1 cellular context compared by ENCODE assay signal in the genomic region with DNA sequence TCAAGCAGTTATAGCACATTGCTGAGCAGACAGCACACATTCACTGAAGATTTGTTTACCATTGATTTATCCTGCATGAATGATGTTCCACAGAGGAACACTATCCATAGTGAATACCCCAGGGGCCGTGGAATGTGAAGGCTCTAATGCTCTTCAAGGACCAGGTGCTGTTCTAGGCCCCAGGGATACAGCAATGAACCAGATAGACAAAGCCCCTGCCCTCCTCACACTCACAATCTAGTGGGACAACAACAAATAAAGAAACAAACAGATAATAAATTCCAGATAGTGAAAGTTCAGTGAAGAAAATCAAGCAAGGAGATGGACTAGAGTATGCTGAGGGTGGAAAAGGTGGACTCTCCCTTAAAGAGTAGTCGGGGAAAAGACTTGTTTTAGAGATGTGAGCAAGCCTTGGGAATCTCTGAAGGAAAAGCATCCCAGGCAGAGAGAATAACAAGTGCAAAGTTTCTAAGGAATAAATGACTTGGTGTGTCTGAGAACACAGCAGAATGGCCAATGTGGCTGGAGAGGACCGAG.
TF ChIP-seq lines count a peak whose summit lies in the region.

No MANE protein-coding gene starts in this region.

TF ChIP-seq in K562, 482 proteins besides CTCF, POLR2A, EP300 and RAD21 (continued from another document and continues in another):
- TF ChIP-seq RBM39 (optimal IDR thresholded peaks at IDR 0.05; ENCODE audit: low read depth, low read length), result no peak
- no peak for TF ChIP-seq ZNF124 (CRISPR knock-in tag; IDR thresholded peaks at IDR 0.05)
- TF ChIP-seq NFATC3 (IDR thresholded peaks at IDR 0.05), result 0 out of 2 replicates have a peak, but pooled peaks have one; percentile 20
- TF ChIP-seq ZNF41 (CRISPR knock-in tag; conservative IDR thresholded peaks at IDR 0.05), result peak; percentile 33; the same call in 1 of the 2 replicates
- no peak for TF ChIP-seq MEF2D (tag; conservative IDR thresholded peaks at IDR 0.05; ENCODE audit: low read depth)
- TF ChIP-seq, protein P1, sequence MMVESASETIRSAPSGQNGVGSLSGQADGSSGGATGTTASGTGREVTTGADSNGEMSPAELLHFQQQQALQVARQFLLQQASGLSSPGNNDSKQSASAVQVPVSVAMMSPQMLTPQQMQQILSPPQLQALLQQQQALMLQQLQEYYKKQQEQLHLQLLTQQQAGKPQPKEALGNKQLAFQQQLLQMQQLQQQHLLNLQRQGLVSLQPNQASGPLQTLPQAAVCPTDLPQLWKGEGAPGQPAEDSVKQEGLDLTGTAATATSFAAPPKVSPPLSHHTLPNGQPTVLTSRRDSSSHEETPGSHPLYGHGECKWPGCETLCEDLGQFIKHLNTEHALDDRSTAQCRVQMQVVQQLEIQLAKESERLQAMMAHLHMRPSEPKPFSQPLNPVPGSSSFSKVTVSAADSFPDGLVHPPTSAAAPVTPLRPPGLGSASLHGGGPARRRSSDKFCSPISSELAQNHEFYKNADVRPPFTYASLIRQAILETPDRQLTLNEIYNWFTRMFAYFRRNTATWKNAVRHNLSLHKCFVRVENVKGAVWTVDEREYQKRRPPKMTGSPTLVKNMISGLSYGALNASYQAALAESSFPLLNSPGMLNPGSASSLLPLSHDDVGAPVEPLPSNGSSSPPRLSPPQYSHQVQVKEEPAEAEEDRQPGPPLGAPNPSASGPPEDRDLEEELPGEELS (CRISPR knock-in tag; IDR thresholded peaks at IDR 0.05; ENCODE audit: borderline replicate concordance), result no peak
- TF ChIP-seq KLF1 (tag; IDR thresholded peaks at IDR 0.05), result no peak
- TF ChIP-seq ELF2 (CRISPR knock-in tag; IDR thresholded peaks at IDR 0.05), result 0 out of 2 replicates have a peak, but pooled peaks have one; percentile 17
- no peak for TF ChIP-seq DNMT1 (IDR thresholded peaks at IDR 0.05)
- TF ChIP-seq NCOA2 (IDR thresholded peaks at IDR 0.05; ENCODE audit: partially characterized antibody in 2 of 2), result peak in 1 of 2 experiments; percentile 66
- TF ChIP-seq, protein P2, sequence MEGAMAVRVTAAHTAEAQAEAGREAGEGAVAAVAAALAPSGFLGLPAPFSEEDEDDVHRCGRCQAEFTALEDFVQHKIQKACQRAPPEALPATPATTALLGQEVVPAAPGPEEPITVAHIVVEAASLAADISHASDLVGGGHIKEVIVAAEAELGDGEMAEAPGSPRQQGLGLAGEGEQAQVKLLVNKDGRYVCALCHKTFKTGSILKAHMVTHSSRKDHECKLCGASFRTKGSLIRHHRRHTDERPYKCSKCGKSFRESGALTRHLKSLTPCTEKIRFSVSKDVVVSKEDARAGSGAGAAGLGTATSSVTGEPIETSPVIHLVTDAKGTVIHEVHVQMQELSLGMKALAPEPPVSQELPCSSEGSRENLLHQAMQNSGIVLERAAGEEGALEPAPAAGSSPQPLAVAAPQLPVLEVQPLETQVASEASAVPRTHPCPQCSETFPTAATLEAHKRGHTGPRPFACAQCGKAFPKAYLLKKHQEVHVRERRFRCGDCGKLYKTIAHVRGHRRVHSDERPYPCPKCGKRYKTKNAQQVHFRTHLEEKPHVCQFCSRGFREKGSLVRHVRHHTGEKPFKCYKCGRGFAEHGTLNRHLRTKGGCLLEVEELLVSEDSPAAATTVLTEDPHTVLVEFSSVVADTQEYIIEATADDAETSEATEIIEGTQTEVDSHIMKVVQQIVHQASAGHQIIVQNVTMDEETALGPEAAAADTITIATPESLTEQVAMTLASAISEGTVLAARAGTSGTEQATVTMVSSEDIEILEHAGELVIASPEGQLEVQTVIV (CRISPR knock-in tag; IDR thresholded peaks at IDR 0.05; ENCODE audit: borderline replicate concordance), result peak; percentile 24; the same call in 1 of the 2 replicates
- no peak for TF ChIP-seq SIRT6 (IDR thresholded peaks at IDR 0.05; ENCODE audit: low read depth, low read length)
- TF ChIP-seq ZNF408 (CRISPR knock-in tag; IDR thresholded peaks at IDR 0.05; ENCODE audit: low read depth), result 0 out of 2 replicates have a peak, but pooled peaks have one; percentile 11
- TF ChIP-seq PHTF2 (CRISPR knock-in tag; IDR thresholded peaks at IDR 0.05), result no peak
- TF ChIP-seq ZNF668 (CRISPR knock-in tag; IDR thresholded peaks at IDR 0.05), result peak; percentile 63; the same call in 1 of the 2 replicates
- no peak for TF ChIP-seq SRSF1 (IDR thresholded peaks at IDR 0.05; ENCODE audit: low read depth, low read length)
- TF ChIP-seq, protein P3, sequence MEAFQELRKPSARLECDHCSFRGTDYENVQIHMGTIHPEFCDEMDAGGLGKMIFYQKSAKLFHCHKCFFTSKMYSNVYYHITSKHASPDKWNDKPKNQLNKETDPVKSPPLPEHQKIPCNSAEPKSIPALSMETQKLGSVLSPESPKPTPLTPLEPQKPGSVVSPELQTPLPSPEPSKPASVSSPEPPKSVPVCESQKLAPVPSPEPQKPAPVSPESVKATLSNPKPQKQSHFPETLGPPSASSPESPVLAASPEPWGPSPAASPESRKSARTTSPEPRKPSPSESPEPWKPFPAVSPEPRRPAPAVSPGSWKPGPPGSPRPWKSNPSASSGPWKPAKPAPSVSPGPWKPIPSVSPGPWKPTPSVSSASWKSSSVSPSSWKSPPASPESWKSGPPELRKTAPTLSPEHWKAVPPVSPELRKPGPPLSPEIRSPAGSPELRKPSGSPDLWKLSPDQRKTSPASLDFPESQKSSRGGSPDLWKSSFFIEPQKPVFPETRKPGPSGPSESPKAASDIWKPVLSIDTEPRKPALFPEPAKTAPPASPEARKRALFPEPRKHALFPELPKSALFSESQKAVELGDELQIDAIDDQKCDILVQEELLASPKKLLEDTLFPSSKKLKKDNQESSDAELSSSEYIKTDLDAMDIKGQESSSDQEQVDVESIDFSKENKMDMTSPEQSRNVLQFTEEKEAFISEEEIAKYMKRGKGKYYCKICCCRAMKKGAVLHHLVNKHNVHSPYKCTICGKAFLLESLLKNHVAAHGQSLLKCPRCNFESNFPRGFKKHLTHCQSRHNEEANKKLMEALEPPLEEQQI (IDR thresholded peaks at IDR 0.05), result no peak
- TF ChIP-seq, protein P4, sequence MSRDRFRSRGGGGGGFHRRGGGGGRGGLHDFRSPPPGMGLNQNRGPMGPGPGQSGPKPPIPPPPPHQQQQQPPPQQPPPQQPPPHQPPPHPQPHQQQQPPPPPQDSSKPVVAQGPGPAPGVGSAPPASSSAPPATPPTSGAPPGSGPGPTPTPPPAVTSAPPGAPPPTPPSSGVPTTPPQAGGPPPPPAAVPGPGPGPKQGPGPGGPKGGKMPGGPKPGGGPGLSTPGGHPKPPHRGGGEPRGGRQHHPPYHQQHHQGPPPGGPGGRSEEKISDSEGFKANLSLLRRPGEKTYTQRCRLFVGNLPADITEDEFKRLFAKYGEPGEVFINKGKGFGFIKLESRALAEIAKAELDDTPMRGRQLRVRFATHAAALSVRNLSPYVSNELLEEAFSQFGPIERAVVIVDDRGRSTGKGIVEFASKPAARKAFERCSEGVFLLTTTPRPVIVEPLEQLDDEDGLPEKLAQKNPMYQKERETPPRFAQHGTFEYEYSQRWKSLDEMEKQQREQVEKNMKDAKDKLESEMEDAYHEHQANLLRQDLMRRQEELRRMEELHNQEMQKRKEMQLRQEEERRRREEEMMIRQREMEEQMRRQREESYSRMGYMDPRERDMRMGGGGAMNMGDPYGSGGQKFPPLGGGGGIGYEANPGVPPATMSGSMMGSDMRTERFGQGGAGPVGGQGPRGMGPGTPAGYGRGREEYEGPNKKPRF (IDR thresholded peaks at IDR 0.05; ENCODE audit: low read depth, low read length), result no peak
- TF ChIP-seq PTBP1 (IDR thresholded peaks at IDR 0.05; ENCODE audit: low read depth, low read length), result no peak
- TF ChIP-seq ZNF175 (CRISPR knock-in tag; IDR thresholded peaks at IDR 0.05; ENCODE audit: low read depth), result 0 out of 2 replicates have a peak, but pooled peaks have one; percentile 24
- TF ChIP-seq, protein P5, sequence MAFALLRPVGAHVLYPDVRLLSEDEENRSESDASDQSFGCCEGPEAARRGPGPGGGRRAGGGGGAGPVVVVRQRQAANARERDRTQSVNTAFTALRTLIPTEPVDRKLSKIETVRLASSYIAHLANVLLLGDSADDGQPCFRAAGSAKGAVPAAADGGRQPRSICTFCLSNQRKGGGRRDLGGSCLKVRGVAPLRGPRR (CRISPR knock-in tag; IDR thresholded peaks at IDR 0.05), result 0 out of 2 replicates have a peak, but pooled peaks have one; percentile 40
- TF ChIP-seq SMAD4 (CRISPR knock-in tag; conservative IDR thresholded peaks at IDR 0.05), result peak; percentile 30; the same call in 1 of the 2 replicates
- no peak for TF ChIP-seq SNIP1 (IDR thresholded peaks at IDR 0.05; ENCODE audit: low read depth)
- TF ChIP-seq, protein P6, sequence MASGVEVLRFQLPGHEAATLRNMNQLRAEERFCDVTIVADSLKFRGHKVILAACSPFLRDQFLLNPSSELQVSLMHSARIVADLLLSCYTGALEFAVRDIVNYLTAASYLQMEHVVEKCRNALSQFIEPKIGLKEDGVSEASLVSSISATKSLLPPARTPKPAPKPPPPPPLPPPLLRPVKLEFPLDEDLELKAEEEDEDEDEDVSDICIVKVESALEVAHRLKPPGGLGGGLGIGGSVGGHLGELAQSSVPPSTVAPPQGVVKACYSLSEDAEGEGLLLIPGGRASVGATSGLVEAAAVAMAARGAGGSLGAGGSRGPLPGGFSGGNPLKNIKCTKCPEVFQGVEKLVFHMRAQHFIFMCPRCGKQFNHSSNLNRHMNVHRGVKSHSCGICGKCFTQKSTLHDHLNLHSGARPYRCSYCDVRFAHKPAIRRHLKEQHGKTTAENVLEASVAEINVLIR (CRISPR knock-in tag; IDR thresholded peaks at IDR 0.05), result 0 out of 2 replicates have a peak, but pooled peaks have one; percentile 33
- no peak for TF ChIP-seq MYC (IDR thresholded peaks at IDR 0.05; ENCODE audit: low read depth, low read length)
- 0 out of 2 replicates have a peak, but pooled peaks have one; percentile 16 for TF ChIP-seq MYC (CRISPR knock-in tag; IDR thresholded peaks at IDR 0.05; ENCODE audit: borderline replicate concordance, low read depth)
- 0 out of 2 replicates have a peak, but pooled peaks have one; percentile 4 for TF ChIP-seq ZNF165 (CRISPR knock-in tag; IDR thresholded peaks at IDR 0.05; ENCODE audit: borderline replicate concordance)
- no peak for TF ChIP-seq KLF16 (IDR thresholded peaks at IDR 0.05)
- TF ChIP-seq, protein P7, sequence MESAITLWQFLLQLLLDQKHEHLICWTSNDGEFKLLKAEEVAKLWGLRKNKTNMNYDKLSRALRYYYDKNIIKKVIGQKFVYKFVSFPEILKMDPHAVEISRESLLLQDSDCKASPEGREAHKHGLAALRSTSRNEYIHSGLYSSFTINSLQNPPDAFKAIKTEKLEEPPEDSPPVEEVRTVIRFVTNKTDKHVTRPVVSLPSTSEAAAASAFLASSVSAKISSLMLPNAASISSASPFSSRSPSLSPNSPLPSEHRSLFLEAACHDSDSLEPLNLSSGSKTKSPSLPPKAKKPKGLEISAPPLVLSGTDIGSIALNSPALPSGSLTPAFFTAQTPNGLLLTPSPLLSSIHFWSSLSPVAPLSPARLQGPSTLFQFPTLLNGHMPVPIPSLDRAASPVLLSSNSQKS (CRISPR knock-in tag; IDR thresholded peaks at IDR 0.05), result peak; percentile 69; the same call in 1 of the 2 replicates
- 0 out of 2 replicates have a peak, but pooled peaks have one; percentile 65 for TF ChIP-seq ZNF133 (CRISPR knock-in tag; IDR thresholded peaks at IDR 0.05)
- 0 out of 4 replicates have a peak, but pooled peaks of 1 of the 2 experiments have one; percentile 28 for TF ChIP-seq TEAD1 (CRISPR knock-in tag; IDR thresholded peaks at IDR 0.05)
- no peak for TF ChIP-seq NR4A1 (CRISPR knock-in tag; IDR thresholded peaks at IDR 0.05)
- peak; percentile 47; the same call in 1 of the 2 replicates for TF ChIP-seq NR4A1 (tag; IDR thresholded peaks at IDR 0.05)
- TF ChIP-seq ZKSCAN1 (IDR thresholded peaks at IDR 0.05; ENCODE audit: low read depth, low read length), result no peak
- TF ChIP-seq OTX1 (CRISPR knock-in tag; IDR thresholded peaks at IDR 0.05), result peak; percentile 46; the same call in 1 of the 2 replicates
- peak; percentile 65; the same call in 1 of the 2 replicates for TF ChIP-seq MTF1 (CRISPR knock-in tag; IDR thresholded peaks at IDR 0.05; ENCODE audit: borderline replicate concordance)
- TF ChIP-seq EHMT2 (IDR thresholded peaks at IDR 0.05), result peak; percentile 40; the same call in 1 of the 2 replicates
- TF ChIP-seq MAZ (CRISPR knock-in tag; conservative IDR thresholded peaks at IDR 0.05 in 1 of 2, IDR thresholded peaks at IDR 0.05 in 1 of 2), result peak in 1 of 2 experiments; percentile 39; a peak in 1 of 4 replicates
- peak; percentile 67; the same call in 1 of the 2 replicates for TF ChIP-seq ELF4 (CRISPR knock-in tag; IDR thresholded peaks at IDR 0.05)
- TF ChIP-seq JUNB (CRISPR knock-in tag; conservative IDR thresholded peaks at IDR 0.05), result no peak; the same call in 1 of the 2 replicates
- 0 out of 2 replicates have a peak, but pooled peaks have one; percentile 45 for TF ChIP-seq NFXL1 (CRISPR knock-in tag; IDR thresholded peaks at IDR 0.05)
- TF ChIP-seq, protein P8, sequence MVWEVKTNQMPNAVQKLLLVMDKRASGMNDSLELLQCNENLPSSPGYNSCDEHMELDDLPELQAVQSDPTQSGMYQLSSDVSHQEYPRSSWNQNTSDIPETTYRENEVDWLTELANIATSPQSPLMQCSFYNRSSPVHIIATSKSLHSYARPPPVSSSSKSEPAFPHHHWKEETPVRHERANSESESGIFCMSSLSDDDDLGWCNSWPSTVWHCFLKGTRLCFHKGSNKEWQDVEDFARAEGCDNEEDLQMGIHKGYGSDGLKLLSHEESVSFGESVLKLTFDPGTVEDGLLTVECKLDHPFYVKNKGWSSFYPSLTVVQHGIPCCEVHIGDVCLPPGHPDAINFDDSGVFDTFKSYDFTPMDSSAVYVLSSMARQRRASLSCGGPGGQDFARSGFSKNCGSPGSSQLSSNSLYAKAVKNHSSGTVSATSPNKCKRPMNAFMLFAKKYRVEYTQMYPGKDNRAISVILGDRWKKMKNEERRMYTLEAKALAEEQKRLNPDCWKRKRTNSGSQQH (CRISPR knock-in tag; IDR thresholded peaks at IDR 0.05), result 0 out of 2 replicates have a peak, but pooled peaks have one; percentile 71
- TF ChIP-seq, protein P9, sequence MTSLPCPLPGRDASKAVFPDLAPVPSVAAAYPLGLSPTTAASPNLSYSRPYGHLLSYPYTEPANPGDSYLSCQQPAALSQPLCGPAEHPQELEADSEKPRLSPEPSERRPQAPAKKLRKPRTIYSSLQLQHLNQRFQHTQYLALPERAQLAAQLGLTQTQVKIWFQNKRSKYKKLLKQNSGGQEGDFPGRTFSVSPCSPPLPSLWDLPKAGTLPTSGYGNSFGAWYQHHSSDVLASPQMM (CRISPR knock-in tag; IDR thresholded peaks at IDR 0.05), result no peak
- no peak for TF ChIP-seq NR2C1 (IDR thresholded peaks at IDR 0.05)
- TF ChIP-seq NR2C1 (tag; IDR thresholded peaks at IDR 0.05), result 0 out of 2 replicates have a peak, but pooled peaks have one; percentile 13
- TF ChIP-seq YBX1 (IDR thresholded peaks at IDR 0.05), result no peak
- no peak for TF ChIP-seq SP1 (CRISPR knock-in tag; IDR thresholded peaks at IDR 0.05)
- TF ChIP-seq HIVEP1 (CRISPR knock-in tag; IDR thresholded peaks at IDR 0.05), result 0 out of 2 replicates have a peak, but pooled peaks have one; percentile 47
- TF ChIP-seq TARDBP (IDR thresholded peaks at IDR 0.05), result no peak
- TF ChIP-seq, protein P10, sequence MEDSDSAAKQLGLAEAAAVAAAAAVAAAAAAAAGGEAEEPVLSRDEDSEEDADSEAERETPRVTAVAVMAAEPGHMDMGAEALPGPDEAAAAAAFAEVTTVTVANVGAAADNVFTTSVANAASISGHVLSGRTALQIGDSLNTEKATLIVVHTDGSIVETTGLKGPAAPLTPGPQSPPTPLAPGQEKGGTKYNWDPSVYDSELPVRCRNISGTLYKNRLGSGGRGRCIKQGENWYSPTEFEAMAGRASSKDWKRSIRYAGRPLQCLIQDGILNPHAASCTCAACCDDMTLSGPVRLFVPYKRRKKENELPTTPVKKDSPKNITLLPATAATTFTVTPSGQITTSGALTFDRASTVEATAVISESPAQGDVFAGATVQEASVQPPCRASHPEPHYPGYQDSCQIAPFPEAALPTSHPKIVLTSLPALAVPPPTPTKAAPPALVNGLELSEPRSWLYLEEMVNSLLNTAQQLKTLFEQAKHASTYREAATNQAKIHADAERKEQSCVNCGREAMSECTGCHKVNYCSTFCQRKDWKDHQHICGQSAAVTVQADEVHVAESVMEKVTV (CRISPR knock-in tag; IDR thresholded peaks at IDR 0.05), result 0 out of 2 replicates have a peak, but pooled peaks have one; percentile 23
